ENCODE assay signal across 26 cellular contexts in genomic region chr2:66528974-66529724, GRCh38.
"Had no signal": no experiment of that assay in that cellular context is flagged by ENCODE, and none has a peak within 500 bp of the region (broad histone marks: within the 10 kb centered on the region; RNA-seq: fewer than 3 reads in every experiment).

No MANE protein-coding gene starts in this region.

- H3K9me3 ChIP-seq: colonic mucosa, esophagus muscularis mucosa, gastroesophageal sphincter, heart left ventricle, left lung, mucosa of descending colon, psoas muscle, spleen, thoracic aorta, tibial nerve, upper lobe of right lung, uterus had no signal

- H3K4me3 ChIP-seq: colonic mucosa, esophagus muscularis mucosa, gastroesophageal sphincter, heart left ventricle, hepatocyte, left lung, lung, mucosa of descending colon, psoas muscle, skin epidermis, spleen, thoracic aorta, tibial nerve, upper lobe of right lung, uterus had no signal

- H3K27ac ChIP-seq: colonic mucosa, foreskin keratinocyte, heart left ventricle, hepatocyte, left lung, psoas muscle, skin epidermis, spleen, thoracic aorta, tibial nerve, upper lobe of right lung, uterus had no signal

- ATAC-seq: foreskin keratinocyte; heart left ventricle; left lung; mucosa of descending colon; natural killer cell treated with Interleukin-12 subunit alpha and Interleukin-12 subunit beta and Interleukin-15 and Interleukin-18, amount 100 ng/mL, for 72 hours; psoas muscle; right cardiac atrium; stimulated activated naive B cell treated with anti-CD40 and anti-IgM and Interleukin-4, amounts not matched to agents 10 μg/mL and 1 μg/mL and 100 μg/mL, for 72 hours; upper lobe of right lung had no signal

- H3K36me3 Mint-ChIP-seq: memory B cell; naive B cell; natural killer cell treated with Interleukin-12 subunit alpha and Interleukin-12 subunit beta and Interleukin-15 and Interleukin-18, amount 100 ng/mL, for 72 hours; stimulated activated naive B cell treated with anti-CD40 and anti-IgM and Interleukin-4, amounts not matched to agents 10 μg/mL and 1 μg/mL and 100 μg/mL, for 72 hours had no signal

- H3K36me3 ChIP-seq: colonic mucosa, left lung, spleen, thoracic aorta, tibial nerve, upper lobe of right lung, uterus had no signal

- H3K27me3 ChIP-seq: colonic mucosa, esophagus muscularis mucosa, foreskin keratinocyte, gastroesophageal sphincter, heart left ventricle, hepatocyte, left lung, spleen, tibial nerve, upper lobe of right lung, uterus had no signal

- H3K4me3 Mint-ChIP-seq: memory B cell; natural killer cell treated with Interleukin-12 subunit alpha and Interleukin-12 subunit beta and Interleukin-15 and Interleukin-18, amount 100 ng/mL, for 72 hours; stimulated activated naive B cell treated with anti-CD40 and anti-IgM and Interleukin-4, amounts not matched to agents 10 μg/mL and 1 μg/mL and 100 μg/mL, for 72 hours; stimulated activated naive CD8-positive, alpha-beta T cell treated with anti-CD3 and anti-CD28 coated beads, Interleukin-15, Interleukin-2, amounts not matched to agents 100 ng/mL and 50 ng/mL, for 24 hours had no signal

- H3K4me1 Mint-ChIP-seq: memory B cell; naive B cell; stimulated activated naive B cell treated with anti-CD40 and anti-IgM and Interleukin-4, amounts not matched to agents 10 μg/mL and 1 μg/mL and 100 μg/mL, for 72 hours had no signal

- H3K4me1 ChIP-seq: colonic mucosa, foreskin keratinocyte, psoas muscle, spleen, tibial nerve had no signal

- DNase-seq: colonic mucosa; dermis blood vessel endothelial cell; effector memory CD4-positive, alpha-beta T cell; foreskin keratinocyte; heart left ventricle; kidney; mucosa of descending colon; naive B cell; nucleus accumbens; psoas muscle; right cardiac atrium; spleen; stimulated activated naive B cell treated with anti-CD40 and anti-IgM and Interleukin-4, amounts not matched to agents 10 μg/mL and 1 μg/mL and 100 μg/mL, for 72 hours; upper lobe of right lung; uterus had no signal

- H3K27me3 Mint-ChIP-seq: naive B cell; natural killer cell treated with Interleukin-12 subunit alpha and Interleukin-12 subunit beta and Interleukin-15 and Interleukin-18, amount 100 ng/mL, for 72 hours; stimulated activated naive CD8-positive, alpha-beta T cell treated with anti-CD3 and anti-CD28 coated beads, Interleukin-15, Interleukin-2, amounts not matched to agents 100 ng/mL and 50 ng/mL, for 24 hours had no signal

- H3K27ac Mint-ChIP-seq: memory B cell; naive B cell; natural killer cell treated with Interleukin-12 subunit alpha and Interleukin-12 subunit beta and Interleukin-15 and Interleukin-18, amount 100 ng/mL, for 72 hours; stimulated activated naive B cell treated with anti-CD40 and anti-IgM and Interleukin-4, amounts not matched to agents 10 μg/mL and 1 μg/mL and 100 μg/mL, for 72 hours; stimulated activated naive CD8-positive, alpha-beta T cell treated with anti-CD3 and anti-CD28 coated beads, Interleukin-15, Interleukin-2, amounts not matched to agents 100 ng/mL and 50 ng/mL, for 24 hours had no signal

- H3K9me3 Mint-ChIP-seq: naive B cell; natural killer cell treated with Interleukin-12 subunit alpha and Interleukin-12 subunit beta and Interleukin-15 and Interleukin-18, amount 100 ng/mL, for 72 hours had no signal
